In the genomic region with DNA sequence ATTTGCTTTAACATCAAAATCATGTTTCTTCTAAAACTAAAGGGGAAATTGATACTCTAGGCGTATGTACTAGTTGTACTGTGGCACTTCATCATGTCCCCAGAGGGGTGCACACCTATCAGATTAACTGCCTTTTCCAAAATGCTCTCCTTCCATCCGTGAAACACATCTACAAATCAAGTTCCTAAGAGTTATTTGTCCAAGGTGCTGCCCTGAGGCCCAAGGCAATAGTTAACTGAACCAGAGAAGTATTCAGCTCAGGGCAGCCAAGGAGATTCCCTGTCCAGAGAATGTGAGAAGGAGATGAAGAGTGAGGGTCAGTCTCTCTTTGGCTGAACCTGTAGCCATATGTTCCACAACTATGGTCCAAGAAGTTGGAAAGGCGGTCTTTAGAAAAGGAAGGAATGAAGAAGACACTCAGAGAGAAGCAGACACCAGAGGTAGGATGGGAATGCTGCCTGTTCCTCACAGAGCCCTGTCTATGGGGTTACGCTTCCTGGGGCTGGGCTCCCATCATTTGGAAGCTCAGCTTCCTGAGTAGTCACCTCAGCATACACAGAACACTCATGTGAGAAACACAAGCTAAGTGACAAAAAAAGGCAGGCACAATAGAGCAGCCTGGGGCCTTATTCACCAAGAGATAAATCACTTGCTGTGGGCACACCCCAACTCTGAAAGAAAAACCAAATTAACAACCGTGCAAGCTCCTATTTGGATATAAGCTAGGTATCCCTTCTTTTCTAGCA, we compare ENCODE assay signal across 8 cellular contexts. TPM values are rescaled to one million over a fixed set of nuclear protein-coding genes. Genes with fewer than 3 reads are reported as not detected.
A peak's percentile ranks its signal among the peaks of the same experiment; 100 is the strongest.
DNase-seq lines count a peak whose midpoint lies in the region; ATAC-seq and TF ChIP-seq lines count a peak whose summit lies in the region.

No MANE protein-coding gene starts in this region.

- in situ Hi-C loops in gastrocnemius medialis (cut with MboI; ENCODE audit: low sequenced_read_pairs in 4 of 4): no loop called here

- H3K27me3 Mint-ChIP-seq in central memory CD8-positive, alpha-beta T cell: no peaks in the 10 kb centered on the region

- peak overlapping the region; percentile 38 for H3K4me3 ChIP-seq in left ventricle myocardium inferior
- no peak overlapping the region for H3K4me3 ChIP-seq in right atrium auricular region
- no peak overlapping the region for H3K4me3 ChIP-seq in subcutaneous abdominal adipose tissue (ENCODE audit: low read depth in 1 of 5, low read length in 5 of 5)
- no peak overlapping the region for H3K4me3 ChIP-seq in gastrocnemius medialis

- intact Hi-C loops in left ventricle myocardium inferior (cut with micrococcal nuclease): no loop called here
- intact Hi-C loops in gastrocnemius medialis (cut with DNase I; ENCODE audit: low total_unique reads): no loop called here

- peaks cover 76% of the 10 kb centered on the region for H3K4me1 Mint-ChIP-seq in central memory CD8-positive, alpha-beta T cell

- peak overlapping the region in 1 of 5 donors; percentile 23 for H3K9ac ChIP-seq in subcutaneous abdominal adipose tissue (ENCODE audit: low read length in 5 of 5)

- H3K9me3 Mint-ChIP-seq in central memory CD8-positive, alpha-beta T cell: no peaks in the 10 kb centered on the region

- peaks cover 16% of the 10 kb centered on the region for H3K36me3 Mint-ChIP-seq in central memory CD8-positive, alpha-beta T cell (ENCODE audit: insufficient read depth)

- DNase-seq in left ventricle myocardium inferior (no peak), right atrium auricular region (ENCODE audit: low spot score) (no peak), hepatic stellate cell (ENCODE audit: low spot score) (no peak), HPDE6-E6E7 (ENCODE audit: extremely low spot score) (no peak), gastrocnemius medialis (no peak)
- DNase-seq in central memory CD8-positive, alpha-beta T cell (ENCODE audit: low spot score in 2 of 2): no peak

- no peak for TF ChIP-seq CTCF in left ventricle myocardium inferior (IDR thresholded peaks at IDR 0.05; ENCODE audit: borderline replicate concordance)
- TF ChIP-seq CTCF in right atrium auricular region (IDR thresholded peaks at IDR 0.05): no peak
- no peak for TF ChIP-seq CTCF in gastrocnemius medialis (IDR thresholded peaks at IDR 0.05 in 4 of 5, conservative IDR thresholded peaks at IDR 0.05 in 1 of 5)

- H3K27me3 ChIP-seq in left ventricle myocardium inferior (ENCODE audit: low read depth): no peaks in the 10 kb centered on the region
- no peaks in the 10 kb centered on the region for H3K27me3 ChIP-seq in right atrium auricular region
- H3K27me3 ChIP-seq in subcutaneous abdominal adipose tissue (ENCODE audit: control insufficient read depth in 5 of 5, insufficient read depth in 4 of 5, low read length in 5 of 5): no peaks in the 10 kb centered on the region
- no peaks in the 10 kb centered on the region for H3K27me3 ChIP-seq in gastrocnemius medialis

- H3K4me3 Mint-ChIP-seq in central memory CD8-positive, alpha-beta T cell: peak overlapping the region; percentile 77

- no peaks in the 10 kb centered on the region for H3K36me3 ChIP-seq in left ventricle myocardium inferior
- H3K36me3 ChIP-seq in right atrium auricular region: no peaks in the 10 kb centered on the region
- no peaks in the 10 kb centered on the region for H3K36me3 ChIP-seq in subcutaneous abdominal adipose tissue (ENCODE audit: control insufficient read depth in 5 of 5, insufficient read depth in 5 of 5, low read length in 5 of 5)
- H3K36me3 ChIP-seq in gastrocnemius medialis: no peaks in the 10 kb centered on the region

- H3K27ac ChIP-seq in left ventricle myocardium inferior (replicated peaks): peak overlapping the region; percentile 41
- H3K27ac ChIP-seq in right atrium auricular region: peak overlapping the region in 1 of 2 donors; percentile 31
- H3K27ac ChIP-seq in subcutaneous abdominal adipose tissue (ENCODE audit: low read depth, low read length): peak overlapping the region; percentile 20
- H3K27ac ChIP-seq in gastrocnemius medialis: peak overlapping the region in 1 of 4 donors; percentile 6

- no peaks in the 10 kb centered on the region for H3K9me3 ChIP-seq in left ventricle myocardium inferior (replicated peaks)
- H3K9me3 ChIP-seq in right atrium auricular region: no peaks in the 10 kb centered on the region
- no peaks in the 10 kb centered on the region for H3K9me3 ChIP-seq in subcutaneous abdominal adipose tissue (ENCODE audit: control insufficient read depth in 5 of 5, low read length in 5 of 5)
- H3K9me3 ChIP-seq in gastrocnemius medialis: no peaks in the 10 kb centered on the region

- peak; percentile 41 for ATAC-seq in HG03175 (IDR thresholded peaks at IDR 0.05; ENCODE audit: unreplicated experiment)
- ATAC-seq in central memory CD8-positive, alpha-beta T cell (replicated peaks; ENCODE audit: extremely low read depth, poor library complexity, severe bottlenecking): peak; percentile 42
- no peak for ATAC-seq in gastrocnemius medialis

- H3K4me1 ChIP-seq in left ventricle myocardium inferior (peaks cover 19% of the 10 kb centered on the region), right atrium auricular region (peaks cover 0 to 19% of the 10 kb centered on the region in 2 donors), subcutaneous abdominal adipose tissue (ENCODE audit: control insufficient read depth in 5 of 5, insufficient read depth in 5 of 5, low read length in 5 of 5) (peaks cover 0 to 26% (median 20%) of the 10 kb centered on the region in 5 donors), gastrocnemius medialis (no peaks in the 10 kb centered on the region)

- no peak for TF ChIP-seq POLR2A in gastrocnemius medialis (IDR thresholded peaks at IDR 0.05)

- peak overlapping the region; percentile 96 for H3K27ac Mint-ChIP-seq in central memory CD8-positive, alpha-beta T cell (ENCODE audit: low read depth)

RNA-seq across cellular contexts. Expression of a gene that starts 55.6 kb away (rescaled TPM):
- total RNA-seq in left ventricle myocardium inferior (7.1 TPM), right atrium auricular region (10 to 100 TPM in 1 of 2 donors, 1 to 10 TPM in 1; 7.0 to 10.1 TPM), gastrocnemius medialis (1 to 10 TPM; 1.8 to 6.3 (median 3.0) TPM)

Comparison
In these comparisons a context has a peak if more than half of its experiments do, and no peak if none do; other contexts are left out.
1. ATAC-seq: peak in HG03175 (single experiment) and central memory CD8-positive, alpha-beta T cell (single experiment); none in gastrocnemius medialis (0 of 2).